31 cellular contexts compared by ENCODE assay signal in the genomic region with DNA sequence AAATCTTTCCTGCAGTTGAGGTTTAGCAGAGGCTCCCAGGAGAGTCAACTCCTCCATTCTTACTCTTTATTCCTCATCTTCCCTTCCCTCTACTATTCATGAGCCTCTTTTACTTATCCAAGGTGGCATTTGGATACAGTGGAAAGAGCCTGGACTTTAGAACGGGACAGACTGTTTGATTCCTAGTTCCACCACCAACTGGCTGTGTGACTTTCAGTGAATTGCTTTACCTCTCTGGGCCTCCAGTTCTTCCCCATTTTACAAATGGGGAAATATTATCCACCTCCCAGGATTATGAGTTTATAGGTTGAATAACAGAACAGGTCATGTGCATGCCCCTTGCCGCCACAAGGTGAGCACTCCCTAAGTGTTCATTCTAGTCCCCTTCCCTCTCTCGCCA. TPM values are rescaled to one million over a fixed set of nuclear protein-coding genes. Genes with fewer than 3 reads are reported as not detected.
"Had no signal": no experiment of that assay in that cellular context is flagged by ENCODE, and none has a peak within 500 bp of the region (broad histone marks: within the 10 kb centered on the region; RNA-seq: fewer than 3 reads in every experiment).

No MANE protein-coding gene starts in this region.

- ATAC-seq: naive thymus-derived CD4-positive, alpha-beta T cell; psoas muscle; right cardiac atrium; sciatic nerve; stimulated activated memory B cell treated with anti-CD40 and anti-IgM and Interleukin-4, amounts not matched to agents 10 μg/mL and 1 μg/mL and 100 μg/mL, for 72 hours; stimulated activated naive CD8-positive, alpha-beta T cell treated with anti-CD3 and anti-CD28 coated beads, Interleukin-15, amount 100 ng/mL, for 72 hours; stimulated activated naive CD8-positive, alpha-beta T cell treated with anti-CD3 and anti-CD28 coated beads, Interleukin-15, Interleukin-2, amounts not matched to agents 100 U/mL and 50 U/mL, for 24 hours; upper lobe of right lung had no signal

- H3K4me3 Mint-ChIP-seq: naive thymus-derived CD4-positive, alpha-beta T cell; natural killer cell treated with Interleukin-12 subunit alpha and Interleukin-12 subunit beta and Interleukin-15 and Interleukin-18, amount 100 ng/mL, for 72 hours; nephron progenitor cell; neural crest cell; stimulated activated memory B cell treated with anti-CD40 and anti-IgM and Interleukin-4, amounts not matched to agents 10 μg/mL and 1 μg/mL and 100 μg/mL, for 72 hours; stimulated activated naive CD8-positive, alpha-beta T cell treated with anti-CD3 and anti-CD28 coated beads, Interleukin-15, amount 100 ng/mL, for 72 hours; type B pancreatic cell had no signal

- H3K27ac Mint-ChIP-seq: naive thymus-derived CD4-positive, alpha-beta T cell; natural killer cell treated with Interleukin-12 subunit alpha and Interleukin-12 subunit beta and Interleukin-15 and Interleukin-18, amount 100 ng/mL, for 72 hours; nephron progenitor cell; progenitor cell of endocrine pancreas; stimulated activated memory B cell treated with anti-CD40 and anti-IgM and Interleukin-4, amounts not matched to agents 10 μg/mL and 1 μg/mL and 100 μg/mL, for 72 hours; stimulated activated naive CD8-positive, alpha-beta T cell treated with anti-CD3 and anti-CD28 coated beads, Interleukin-15, amount 100 ng/mL, for 72 hours; type B pancreatic cell had no signal

- H3K4me1 Mint-ChIP-seq: naive thymus-derived CD4-positive, alpha-beta T cell; stimulated activated memory B cell treated with anti-CD40 and anti-IgM and Interleukin-4, amounts not matched to agents 10 μg/mL and 1 μg/mL and 100 μg/mL, for 72 hours; stimulated activated naive CD8-positive, alpha-beta T cell treated with anti-CD3 and anti-CD28 coated beads, Interleukin-15, amount 100 ng/mL, for 72 hours had no signal

- H3K27ac ChIP-seq: neutrophil, parathyroid adenoma, psoas muscle, skin epidermis, suprapubic skin, tibial artery, transverse colon, upper lobe of right lung, vagina had no signal

- H3K9ac ChIP-seq: parathyroid adenoma had no signal

- H3K9me3 ChIP-seq: neutrophil, psoas muscle, testis, transverse colon, upper lobe of right lung had no signal

- H3K4me3 ChIP-seq: psoas muscle, skin epidermis, smooth muscle cell, spleen, suprapubic skin, testis, tibial artery, transverse colon, upper lobe of right lung, vagina had no signal

- H3K4me1 ChIP-seq: parathyroid adenoma, psoas muscle, suprapubic skin, tibial artery, transverse colon, upper lobe of right lung, vagina had no signal

- H3K9me3 Mint-ChIP-seq: natural killer cell treated with Interleukin-12 subunit alpha and Interleukin-12 subunit beta and Interleukin-15 and Interleukin-18, amount 100 ng/mL, for 72 hours; neural crest cell; stimulated activated memory B cell treated with anti-CD40 and anti-IgM and Interleukin-4, amounts not matched to agents 10 μg/mL and 1 μg/mL and 100 μg/mL, for 72 hours had no signal

- H2AFZ ChIP-seq: parathyroid adenoma had no signal

- DNase-seq: naive thymus-derived CD4-positive, alpha-beta T cell; nephron progenitor cell; nucleus accumbens; psoas muscle; right cardiac atrium; stimulated activated CD4-positive, alpha-beta T cell treated with anti-CD3 and anti-CD28 coated beads, Interleukin-12 subunit alpha, Interleukin-12 subunit beta, amount 100 ng/mL, for 4 hours; stimulated activated CD4-positive, alpha-beta T cell treated with anti-CD3 and anti-CD28 coated beads, Interleukin-1b, Interleukin-23, amount 100 ng/mL, for 48 hours; stimulated activated CD4-positive, alpha-beta T cell treated with anti-CD3 and anti-CD28 coated beads, Interleukin-4, amount 100 ng/mL, for 1 hour; stimulated activated CD4-positive, alpha-beta T cell treated with anti-CD3 and anti-CD28 coated beads, Interleukin-4, amount 100 ng/mL, for 4 hours; stimulated activated CD8-positive, alpha-beta memory T cell treated with anti-CD3 and anti-CD28 coated beads, Interleukin-4, amount 100 ng/mL, for 48 hours; stimulated activated naive CD4-positive, alpha-beta T cell; stimulated activated naive CD8-positive, alpha-beta T cell treated with anti-CD3 and anti-CD28 coated beads, Interleukin-15, amount 100 ng/mL, for 72 hours; stimulated activated naive CD8-positive, alpha-beta T cell treated with anti-CD3 and anti-CD28 coated beads, Interleukin-15, Interleukin-2, amounts not matched to agents 100 U/mL and 50 U/mL, for 24 hours; substantia nigra; testis; tibial artery; transverse colon; upper lobe of right lung had no signal

- H3K27me3 ChIP-seq: neutrophil, spleen, suprapubic skin, testis, tibial artery, transverse colon, upper lobe of right lung, vagina had no signal

- H3K79me2 ChIP-seq: parathyroid adenoma had no signal

- H3K36me3 Mint-ChIP-seq: natural killer cell treated with Interleukin-12 subunit alpha and Interleukin-12 subunit beta and Interleukin-15 and Interleukin-18, amount 100 ng/mL, for 72 hours; stimulated activated memory B cell treated with anti-CD40 and anti-IgM and Interleukin-4, amounts not matched to agents 10 μg/mL and 1 μg/mL and 100 μg/mL, for 72 hours; type B pancreatic cell had no signal

- H3K4me2 ChIP-seq: smooth muscle cell had no signal

- H3K36me3 ChIP-seq: neutrophil, spleen, suprapubic skin, tibial artery, transverse colon, upper lobe of right lung, vagina had no signal

RNA-seq across cellular contexts. Expression of a gene that starts 49.9 kb away (rescaled TPM):
- polyA plus RNA-seq: naive thymus-derived CD4-positive, alpha-beta T cell had no signal
